ENCODE assay signal across 8 cellular contexts in genomic region chr2:23384551-23385349, GRCh38. TPM values are rescaled to one million over a fixed set of nuclear protein-coding genes. Genes with fewer than 3 reads are reported as not detected.
A peak's percentile ranks its signal among the peaks of the same experiment; 100 is the strongest.
DNase-seq lines count a peak whose midpoint lies in the region; ATAC-seq and TF ChIP-seq lines count a peak whose summit lies in the region.

KLHL29 (plus strand) TSS chr2:23385179; CDS start chr2:23562197, 177,018 bp downstream.

- no peak for TF ChIP-seq POLR2A in lower leg skin (IDR thresholded peaks at IDR 0.05)

- H3K4me3 ChIP-seq in lower leg skin (ENCODE audit: low read depth, poor library complexity, severe bottlenecking): peak within 1 kb of the TSS; percentile 55

- ATAC-seq in HG02623 (IDR thresholded peaks at IDR 0.05; ENCODE audit: unreplicated experiment): peak; percentile 63

- intact Hi-C loops in lower leg skin (cut with DNase I; ENCODE audit: low total_unique reads): no loop called here

- WGBS in lower leg skin, 2 donors: 20 to 26% methylated on average over 15 to 20 of the region's 92 CpGs

- TF ChIP-seq CTCF in lower leg skin (IDR thresholded peaks at IDR 0.05): no peak

- peak; percentile 33 for DNase-seq in DMS79 treated with DMSO at 0.1 percent for 48 hours (lab: John Stamatoyannopoulos, UW)
- no peak for DNase-seq in DMS79 (lab: John Stamatoyannopoulos, UW)
- peak; percentile 78 for DNase-seq in NCI-H146 (lab: John Stamatoyannopoulos, UW)
- peak; percentile 46 to 66 for DNase-seq in activated CD4-positive, alpha-beta T cell treated with anti-CD3 and anti-CD28 coated beads, Interleukin-2, amount 50 U/mL, for 24 hours (ENCODE audit: low read depth in 1 of 2, low spot score in 1 of 2)
- peak; percentile 42 to 71 for DNase-seq in dermis microvascular lymphatic vessel endothelial cell (ENCODE audit: low read depth in 2 of 2)
- peak; percentile 75 to 96 for DNase-seq in lower leg skin (ENCODE audit: low spot score in 2 of 2)
- DNase-seq in stimulated activated CD4-positive, alpha-beta T cell treated with anti-CD3 and anti-CD28 coated beads, Interleukin-4, amount 100 ng/mL, for 48 hours (ENCODE audit: low read depth in 2 of 2): peak; percentile 66

RNA-seq across cellular contexts. Expression of gene KLHL29, which starts in this region (rescaled TPM):
- total RNA-seq in dermis microvascular lymphatic vessel endothelial cell (2.2 and 5.1 TPM in 2 replicates), lower leg skin (10 to 100 TPM; 10.1 to 27.3 (median 15.7) TPM)
